In the genomic region with DNA sequence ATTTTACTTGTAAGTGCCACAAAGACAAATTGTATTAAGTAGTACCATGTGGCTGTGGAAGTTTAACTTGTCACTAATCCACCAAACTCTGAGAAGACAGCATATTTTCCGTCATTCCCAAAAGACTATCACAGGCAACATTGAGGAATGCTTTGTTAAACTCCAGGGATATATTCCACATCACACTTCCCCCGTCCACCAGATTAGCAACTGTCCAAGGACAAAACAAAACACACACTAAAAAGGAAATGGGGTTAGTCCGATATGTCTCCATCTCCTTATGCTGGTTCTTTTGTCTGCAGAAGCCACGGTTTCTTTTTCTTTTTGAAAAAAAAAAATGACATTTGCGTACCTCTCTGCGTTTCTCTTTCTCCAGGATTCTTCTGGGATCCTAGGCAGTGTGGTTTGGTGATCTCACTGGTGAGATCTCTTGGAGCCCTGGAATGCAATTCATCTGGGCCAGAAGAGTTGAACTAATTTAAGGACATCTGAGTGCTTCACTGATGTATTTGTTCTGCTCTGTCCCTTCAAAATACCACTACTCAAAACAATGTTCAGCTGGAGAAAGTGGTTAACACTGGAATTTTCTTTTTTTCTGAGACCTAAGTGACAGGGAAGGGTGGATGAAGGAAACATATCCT, we compare ENCODE assay signal across 27 cellular contexts.
DNase-seq lines count a peak whose midpoint lies in the region; ATAC-seq and FAIRE-seq lines count a peak whose summit lies in the region.
"Had no signal": no experiment of that assay in that cellular context is flagged by ENCODE, and none has a peak within 500 bp of the region (broad histone marks: within the 10 kb centered on the region; RNA-seq: fewer than 3 reads in every experiment).

No MANE protein-coding gene starts in this region.

- H3K27ac ChIP-seq in cingulate gyrus (ENCODE audit: low read depth, low read length): peak overlapping the region; percentile 5
- H3K27ac ChIP-seq: tibial artery had no signal

- peak; percentile 72 for FAIRE-seq in GM19239 (lab: Jason Lieb, UNC)
- FAIRE-seq: H1 had no signal

- peaks cover 39% of the 10 kb centered on the region for H3K36me3 Mint-ChIP-seq in activated T-cell treated with anti-CD3 and anti-CD28 coated beads, Interleukin-2, amount 50 U/mL, for 24 hours (ENCODE audit: low read depth)
- peaks cover 29 to 34% of the 10 kb centered on the region in 2 donors for H3K36me3 Mint-ChIP-seq in stimulated activated naive B cell treated with anti-CD40 and anti-IgM and Interleukin-4, amounts not matched to agents 10 μg/mL and 1 μg/mL and 100 μg/mL, for 72 hours

- no peak overlapping the region for H3K4me3 Mint-ChIP-seq in activated T-cell treated with anti-CD3 and anti-CD28 coated beads, Interleukin-2, amount 50 U/mL, for 24 hours
- H3K4me3 Mint-ChIP-seq in stimulated activated naive B cell treated with anti-CD40 and anti-IgM and Interleukin-4, amounts not matched to agents 10 μg/mL and 1 μg/mL and 100 μg/mL, for 72 hours: no peak overlapping the region
- H3K4me3 Mint-ChIP-seq: activated CD4-positive, alpha-beta memory T cell treated with anti-CD3 and anti-CD28 coated beads, Interleukin-2, amount 10 ng/mL, durations not matched to agents 7 days and 5 days; activated naive CD4-positive, alpha-beta T cell treated with anti-CD3 and anti-CD28 coated beads for 36 hours; activated T-cell treated with anti-CD3 and anti-CD28 coated beads, Interleukin-2, amount 50 U/mL, for 4 hours had no signal

- peaks cover 78% of the 10 kb centered on the region for H3K4me1 Mint-ChIP-seq in activated T-cell treated with anti-CD3 and anti-CD28 coated beads, Interleukin-2, amount 50 U/mL, for 24 hours (ENCODE audit: low read depth)
- H3K4me1 Mint-ChIP-seq in stimulated activated naive B cell treated with anti-CD40 and anti-IgM and Interleukin-4, amounts not matched to agents 10 μg/mL and 1 μg/mL and 100 μg/mL, for 72 hours: peaks cover 53 to 84% of the 10 kb centered on the region in 2 donors

- H3K27ac Mint-ChIP-seq in activated T-cell treated with anti-CD3 and anti-CD28 coated beads, Interleukin-2, amount 50 U/mL, for 24 hours: peak overlapping the region; percentile 81
- H3K27ac Mint-ChIP-seq in stimulated activated naive B cell treated with anti-CD40 and anti-IgM and Interleukin-4, amounts not matched to agents 10 μg/mL and 1 μg/mL and 100 μg/mL, for 72 hours: peak overlapping the region; percentile 56
- H3K27ac Mint-ChIP-seq: activated CD4-positive, alpha-beta memory T cell treated with anti-CD3 and anti-CD28 coated beads, Interleukin-2, amount 10 ng/mL, durations not matched to agents 7 days and 5 days had no signal

- DNase-seq in activated T-cell treated with anti-CD3 and anti-CD28 coated beads, Interleukin-2, amount 50 U/mL, for 24 hours: no peak
- DNase-seq in activated T-cell treated with anti-CD3 and anti-CD28 coated beads, Interleukin-2, amount 50 U/mL, for 48 hours: no peak
- no peak for DNase-seq in GM19239 (ENCODE audit: insufficient read length, low spot score)
- DNase-seq in stimulated activated naive B cell treated with anti-CD40 and anti-IgM and Interleukin-4, amounts not matched to agents 10 μg/mL and 1 μg/mL and 100 μg/mL, for 72 hours: no peak
- DNase-seq in NCI-H1694 (lab: John Stamatoyannopoulos, UW): no peak
- DNase-seq: 8988T; activated CD4-positive, alpha-beta memory T cell treated with anti-CD3 and anti-CD28 coated beads, Interleukin-2, amount 10 ng/mL, durations not matched to agents 7 days and 5 days; activated CD4-positive, CD25-positive, alpha-beta regulatory T cell treated with anti-CD3 and anti-CD28 coated beads, Interleukin-2, amount 50 U/mL, for 72 hours; activated T-cell treated with anti-CD3 and anti-CD28 coated beads, Interleukin-2, amount 50 U/mL, for 4 hours; aorta; caudate nucleus; COR-L47; glutamatergic neuron; kidney glomerular epithelial cell; NCI-H1694 treated with DMSO at 0.1 percent for 48 hours; NCI-H2171 treated with DMSO at 0.1 percent for 48 hours; NCI-H524 treated with DMSO at 0.1 percent for 48 hours; occipital lobe; spleen; stimulated activated CD4-positive, alpha-beta T cell treated with anti-CD3 and anti-CD28 coated beads, Interleukin-2, amount 100 ng/mL, for 48 hours; tibial artery had no signal

- H3K27me3 Mint-ChIP-seq in activated T-cell treated with anti-CD3 and anti-CD28 coated beads, Interleukin-2, amount 50 U/mL, for 24 hours: no peaks in the 10 kb centered on the region
- no peaks in the 10 kb centered on the region for H3K27me3 Mint-ChIP-seq in stimulated activated naive B cell treated with anti-CD40 and anti-IgM and Interleukin-4, amounts not matched to agents 10 μg/mL and 1 μg/mL and 100 μg/mL, for 72 hours
- H3K27me3 Mint-ChIP-seq: activated CD4-positive, alpha-beta memory T cell treated with anti-CD3 and anti-CD28 coated beads, Interleukin-2, amount 10 ng/mL, durations not matched to agents 7 days and 5 days had no signal

- no peaks in the 10 kb centered on the region for H3K9me3 Mint-ChIP-seq in activated T-cell treated with anti-CD3 and anti-CD28 coated beads, Interleukin-2, amount 50 U/mL, for 24 hours
- H3K9me3 Mint-ChIP-seq in stimulated activated naive B cell treated with anti-CD40 and anti-IgM and Interleukin-4, amounts not matched to agents 10 μg/mL and 1 μg/mL and 100 μg/mL, for 72 hours: no peaks in the 10 kb centered on the region
- H3K9me3 Mint-ChIP-seq: activated CD4-positive, alpha-beta memory T cell treated with anti-CD3 and anti-CD28 coated beads, Interleukin-2, amount 10 ng/mL, durations not matched to agents 7 days and 5 days; activated naive CD4-positive, alpha-beta T cell treated with anti-CD3 and anti-CD28 coated beads for 36 hours; activated T-cell treated with anti-CD3 and anti-CD28 coated beads, Interleukin-2, amount 50 U/mL, for 4 hours had no signal

- ATAC-seq in stimulated activated naive B cell treated with anti-CD40 and anti-IgM and Interleukin-4, amounts not matched to agents 10 μg/mL and 1 μg/mL and 100 μg/mL, for 72 hours (replicated peaks): no peak
- ATAC-seq in HG03045 (IDR thresholded peaks at IDR 0.05; ENCODE audit: unreplicated experiment) (no peak), HG03469 (IDR thresholded peaks at IDR 0.05; ENCODE audit: unreplicated experiment) (no peak)
- ATAC-seq: Panc1 had no signal
